In genomic region chr11:66639066-66639813, GRCh38 we compare ENCODE assay signal across 8 cellular contexts. TPM values are rescaled to one million over a fixed set of nuclear protein-coding genes. Genes with fewer than 3 reads are reported as not detected.
DNase-seq lines count a peak whose midpoint lies in the region; ATAC-seq and TF ChIP-seq lines count a peak whose summit lies in the region.

No MANE protein-coding gene starts in this region.

- no peak for TF ChIP-seq EP300 in ovary (IDR thresholded peaks at IDR 0.05)

- WGBS in HUES64 = 10% methylated on average over 25 of the region's 27 CpGs
- WGBS in ovary, 3 donors = 1 to 2% (median 2%) methylated on average over 27 of the region's 27 CpGs

- ATAC-seq in GM18873 (IDR thresholded peaks at IDR 0.05; ENCODE audit: low FRiP score, unreplicated experiment) = no peak
- ATAC-seq in GM21825 (IDR thresholded peaks at IDR 0.05; ENCODE audit: unreplicated experiment) = no peak

- H3K27me3 ChIP-seq in CD8-positive, alpha-beta memory T cell (ENCODE audit: insufficient read depth, low read length, poor library complexity, severe bottlenecking) = no peaks in the 10 kb centered on the region
- no peaks in the 10 kb centered on the region for H3K27me3 ChIP-seq in HUES64 (ENCODE audit: insufficient read depth, low read length)
- H3K27me3 ChIP-seq in ovary = no peaks in the 10 kb centered on the region

- TF ChIP-seq POLR2A in ovary (IDR thresholded peaks at IDR 0.05) = no peak

- peak overlapping the region; percentile 92 for H3K4me3 ChIP-seq in CD8-positive, alpha-beta memory T cell (ENCODE audit: low read length)
- H3K4me3 ChIP-seq in HUES64 (ENCODE audit: low read length) (peak overlapping the region; percentile 75), fibroblast of the aortic adventitia (ENCODE audit: low read depth, low read length) (peak overlapping the region; percentile 91), ovary (peak overlapping the region; percentile 87)

- peak overlapping the region; percentile 92 for H3K27ac ChIP-seq in CD8-positive, alpha-beta memory T cell (ENCODE audit: low read depth, low read length)
- H3K27ac ChIP-seq in HUES64 (ENCODE audit: low read depth, low read length) = peak overlapping the region; percentile 90
- peak overlapping the region; percentile 72 to 80 for H3K27ac ChIP-seq in ovary

- H3K4me1 Mint-ChIP-seq in CD8-positive, alpha-beta memory T cell = peaks cover 71 to 79% (median 77%) of the 10 kb centered on the region in 3 donors
- peaks cover 70% of the 10 kb centered on the region for H3K4me1 Mint-ChIP-seq in activated CD4-positive, alpha-beta memory T cell treated with anti-CD3 and anti-CD28 coated beads for 36 hours (ENCODE audit: low read depth)

- H3K36me3 ChIP-seq in CD8-positive, alpha-beta memory T cell (ENCODE audit: insufficient read depth, low read length) = peaks cover 45% of the 10 kb centered on the region
- H3K36me3 ChIP-seq in HUES64 (ENCODE audit: insufficient read depth, low read length) (peaks cover 58% of the 10 kb centered on the region), ovary (no peaks in the 10 kb centered on the region)

- peaks cover 16 to 75% (median 29%) of the 10 kb centered on the region in 3 donors for H3K36me3 Mint-ChIP-seq in CD8-positive, alpha-beta memory T cell
- peaks cover 64% of the 10 kb centered on the region for H3K36me3 Mint-ChIP-seq in activated CD4-positive, alpha-beta memory T cell treated with anti-CD3 and anti-CD28 coated beads for 36 hours

- DNase-seq in CD8-positive, alpha-beta memory T cell = peak in 3 of 5 donors; percentile 31 to 69 (median 51)
- peak; percentile 43 for DNase-seq in activated CD4-positive, alpha-beta memory T cell treated with anti-CD3 and anti-CD28 coated beads for 36 hours
- peak; percentile 62 for DNase-seq in fibroblast of the aortic adventitia (ENCODE audit: low read depth)
- no peak for DNase-seq in ovary
- DNase-seq in GM20000 (ENCODE audit: low spot score) = no peak

- no peaks in the 10 kb centered on the region for H3K9me3 ChIP-seq in CD8-positive, alpha-beta memory T cell (ENCODE audit: low read length)
- H3K9me3 ChIP-seq in HUES64 (ENCODE audit: insufficient read depth, low read depth, low read length) = no peaks in the 10 kb centered on the region
- H3K9me3 ChIP-seq in ovary = no peaks in the 10 kb centered on the region

- POLR2A ChIA-PET in CD8-positive, alpha-beta memory T cell (lab: Charles Lee) = interaction anchor here (0.6 to 5.1 kb wide), 13 partner anchors 14 to 350 kb away, joined by 3 to 153 read pairs (median 4); partner anchors contain the start of genes CCDC87, CCS, DPP3 and PELI3
- POLR2A ChIA-PET in activated CD4-positive, alpha-beta memory T cell treated with anti-CD3 and anti-CD28 coated beads for 36 hours (lab: Charles Lee) = interaction anchor here (0.7 to 6.6 kb wide), 11 partner anchors 8 to 350 kb away, joined by 3 to 140 read pairs (median 6); partner anchors contain the start of genes ACTN3, RBM14, RBM4B and YIF1A

- intact Hi-C loops in activated CD4-positive, alpha-beta memory T cell treated with anti-CD3 and anti-CD28 coated beads for 36 hours (cut with micrococcal nuclease) = loop anchor here (2.0 kb wide), 1 partner anchor 92 kb away; the partner anchor contains the start of genes ACTN3 and ZDHHC24
- intact Hi-C loops in ovary (cut with DNase I) = no loop called here

- H3K27me3 Mint-ChIP-seq in CD8-positive, alpha-beta memory T cell = peaks cover 0 to 6% of the 10 kb centered on the region in 2 donors
- no peaks in the 10 kb centered on the region for H3K27me3 Mint-ChIP-seq in activated CD4-positive, alpha-beta memory T cell treated with anti-CD3 and anti-CD28 coated beads for 36 hours

- H3K9me3 Mint-ChIP-seq in CD8-positive, alpha-beta memory T cell = no peaks in the 10 kb centered on the region
- no peaks in the 10 kb centered on the region for H3K9me3 Mint-ChIP-seq in activated CD4-positive, alpha-beta memory T cell treated with anti-CD3 and anti-CD28 coated beads for 36 hours

- TF ChIP-seq CTCF in fibroblast of the aortic adventitia (IDR thresholded peaks at IDR 0.05; ENCODE audit: insufficient read depth, low read length) = peak; percentile 31
- TF ChIP-seq CTCF in ovary (IDR thresholded peaks at IDR 0.05) = no peak
- no peak for TF ChIP-seq CTCF in GM20000 (IDR thresholded peaks at IDR 0.05; ENCODE audit: extremely low read depth, missing control alignments)

- CTCF ChIA-PET in CD8-positive, alpha-beta memory T cell (lab: Charles Lee) = interaction anchor here (0.7 to 3.5 kb wide), 9 partner anchors 10 to 437 kb away, joined by 3 to 30 read pairs (median 9); partner anchors contain the start of genes RBM14 and RBM4B
- CTCF ChIA-PET in activated CD4-positive, alpha-beta memory T cell treated with anti-CD3 and anti-CD28 coated beads for 36 hours (lab: Charles Lee) = interaction anchor here (1.3 to 3.8 kb wide), 7 partner anchors 9 to 60 kb away, joined by 3 to 33 read pairs (median 5); partner anchors contain the start of genes RBM14 and RBM4B

- peaks cover 53% of the 10 kb centered on the region for H3K4me1 ChIP-seq in CD8-positive, alpha-beta memory T cell (ENCODE audit: insufficient read depth, low read length)
- peaks cover 43% of the 10 kb centered on the region for H3K4me1 ChIP-seq in HUES64 (ENCODE audit: insufficient read depth, low read length)
- H3K4me1 ChIP-seq in ovary (ENCODE audit: insufficient read depth) = peaks cover 18% of the 10 kb centered on the region

- H3K9ac ChIP-seq in HUES64 (ENCODE audit: low read depth, low read length) = peak overlapping the region; percentile 98

- H3K27ac Mint-ChIP-seq in CD8-positive, alpha-beta memory T cell = peak overlapping the region; percentile 93 to 99 (median 98)
- H3K27ac Mint-ChIP-seq in activated CD4-positive, alpha-beta memory T cell treated with anti-CD3 and anti-CD28 coated beads for 36 hours = peak overlapping the region; percentile 98

- H3K4me3 Mint-ChIP-seq in CD8-positive, alpha-beta memory T cell = peak overlapping the region; percentile 93 to 100 (median 97)
- H3K4me3 Mint-ChIP-seq in activated CD4-positive, alpha-beta memory T cell treated with anti-CD3 and anti-CD28 coated beads for 36 hours = peak overlapping the region; percentile 99

RNA-seq across cellular contexts. Expression of gene RBM4, which starts 0.7 kb away (rescaled TPM):
- total RNA-seq in CD8-positive, alpha-beta memory T cell = 100 to 1,000 TPM; 115 to 124 TPM
- 224 TPM for polyA plus RNA-seq in CD8-positive, alpha-beta memory T cell
- polyA plus RNA-seq in HUES64 (2013, experiment 1 of 2) = 170 TPM
- 152 TPM for polyA plus RNA-seq in HUES64 (2013, experiment 2 of 2)
- 10 to 100 TPM; 87.0 to 94.0 TPM for total RNA-seq in activated CD4-positive, alpha-beta memory T cell treated with anti-CD3 and anti-CD28 coated beads for 36 hours
- total RNA-seq in fibroblast of the aortic adventitia (ENCODE audit: low replicate concordance) (34.5 and 73.8 TPM in 2 replicates), ovary (100 to 1,000 TPM in 5 of 7 donors, 10 to 100 TPM in 2; 64.0 to 142 (median 121) TPM)
- 100 to 1,000 TPM; 117 to 177 TPM for polyA plus RNA-seq in ovary

RNA-seq across cellular contexts. Expression of gene RBM14, which starts 22.8 kb away (rescaled TPM):
- 100 to 1,000 TPM; 152 to 165 TPM for total RNA-seq in CD8-positive, alpha-beta memory T cell
- polyA plus RNA-seq in CD8-positive, alpha-beta memory T cell = 87.9 TPM
- 59.0 TPM for polyA plus RNA-seq in HUES64 (2013, experiment 1 of 2)
- 53.1 TPM for polyA plus RNA-seq in HUES64 (2013, experiment 2 of 2)
- total RNA-seq in activated CD4-positive, alpha-beta memory T cell treated with anti-CD3 and anti-CD28 coated beads for 36 hours = 100 to 1,000 TPM; 114 to 121 TPM
- total RNA-seq in fibroblast of the aortic adventitia (ENCODE audit: low replicate concordance) (11.4 and 26.9 TPM in 2 replicates), ovary (10 to 100 TPM; 36.5 to 89.6 (median 71.9) TPM)
- polyA plus RNA-seq in ovary = 10 to 100 TPM; 28.9 to 35.4 TPM

RNA-seq across cellular contexts. Expression of gene RBM4B, which starts 38.4 kb away (rescaled TPM):
- 10 to 100 TPM; 19.5 to 20.0 TPM for total RNA-seq in CD8-positive, alpha-beta memory T cell
- polyA plus RNA-seq in CD8-positive, alpha-beta memory T cell = 13.1 TPM
- 29.2 TPM for polyA plus RNA-seq in HUES64 (2013, experiment 1 of 2)
- 29.4 TPM for polyA plus RNA-seq in HUES64 (2013, experiment 2 of 2)
- total RNA-seq in activated CD4-positive, alpha-beta memory T cell treated with anti-CD3 and anti-CD28 coated beads for 36 hours = 10 to 100 TPM; 10.9 to 11.7 TPM
- total RNA-seq in fibroblast of the aortic adventitia (ENCODE audit: low replicate concordance) (7.5 and 23.9 TPM in 2 replicates), ovary (10 to 100 TPM; 16.1 to 34.4 (median 27.6) TPM)
- 10 to 100 TPM; 33.8 to 46.2 TPM for polyA plus RNA-seq in ovary

RNA-seq across cellular contexts. Expression of gene CCS, which starts 46.3 kb away (rescaled TPM):
- total RNA-seq in CD8-positive, alpha-beta memory T cell = 10 to 100 TPM; 24.1 to 25.7 TPM
- polyA plus RNA-seq in CD8-positive, alpha-beta memory T cell = 41.1 TPM
- polyA plus RNA-seq in HUES64 (2013, experiment 1 of 2) = 27.7 TPM
- polyA plus RNA-seq in HUES64 (2013, experiment 2 of 2) = 31.1 TPM
- total RNA-seq in activated CD4-positive, alpha-beta memory T cell treated with anti-CD3 and anti-CD28 coated beads for 36 hours = 10 to 100 TPM; 24.2 to 26.9 TPM
- total RNA-seq in fibroblast of the aortic adventitia (ENCODE audit: low replicate concordance) (28.3 and 54.4 TPM in 2 replicates), ovary (10 to 100 TPM; 27.7 to 53.1 (median 49.1) TPM)
- 10 to 100 TPM; 15.7 to 55.0 TPM for polyA plus RNA-seq in ovary

RNA-seq across cellular contexts. Expression of gene CCDC87, which starts 46.4 kb away (rescaled TPM):
- under 1 TPM; 0.20 to 0.27 TPM for total RNA-seq in CD8-positive, alpha-beta memory T cell
- polyA plus RNA-seq in CD8-positive, alpha-beta memory T cell = not detected
- polyA plus RNA-seq in HUES64 (2013, experiment 1 of 2) = 0.45 TPM
- 0.63 TPM for polyA plus RNA-seq in HUES64 (2013, experiment 2 of 2)
- under 1 TPM; 0.12 to 0.24 TPM for total RNA-seq in activated CD4-positive, alpha-beta memory T cell treated with anti-CD3 and anti-CD28 coated beads for 36 hours
- total RNA-seq in fibroblast of the aortic adventitia (ENCODE audit: low replicate concordance) = 0.45 and 1.1 TPM in 2 replicates
- total RNA-seq in ovary = under 1 TPM; 0.33 to 0.60 (median 0.46) TPM
- under 1 TPM; 0.13 to 0.20 TPM for polyA plus RNA-seq in ovary

Comparison
In these comparisons a context has a peak if more than half of its experiments do, and no peak if none do; other contexts are left out.
1. DNase-seq: peak in CD8-positive, alpha-beta memory T cell (3 of 5), activated CD4-positive, alpha-beta memory T cell treated with anti-CD3 and anti-CD28 coated beads for 36 hours (single experiment) and fibroblast of the aortic adventitia (single experiment); none in ovary (0 of 5) and GM20000 (single experiment).
2. Peak in every context shown above with its lines, with median percentiles within 50 percentile points of each other: H3K27ac ChIP-seq and H3K4me3 ChIP-seq.